ENCODE assay signal across 7 cellular contexts in genomic region chr1:43974443-43975248, GRCh38. TPM values are rescaled to one million over a fixed set of nuclear protein-coding genes. Genes with fewer than 3 reads are reported as not detected.
DNase-seq lines count a peak whose midpoint lies in the region; ATAC-seq and TF ChIP-seq lines count a peak whose summit lies in the region.

Gene ATP6V0B, plus strand, starts transcription at chr1:43974960. Its CDS starts 81 bp downstream, at chr1:43975041.

- H3K9me3 ChIP-seq in hepatocyte (ENCODE audit: low read depth): no peaks in the 10 kb centered on the region

- H3K27me3 ChIP-seq in hepatocyte: no peaks in the 10 kb centered on the region

- under 1% methylated on average over 87 of the region's 93 CpGs for WGBS in hepatocyte (ENCODE audit: low lambda C conversion rate, missing lambda C conversion rate)

- peak within 1 kb of the TSS; percentile 89 for H3K4me3 ChIP-seq in hepatocyte

- H3K36me3 ChIP-seq in hepatocyte (replicated peaks; ENCODE audit: insufficient read depth, low read depth): no peaks in the 10 kb centered on the region

- TF ChIP-seq CTCF in hepatocyte (IDR thresholded peaks at IDR 0.05; ENCODE audit: poor library complexity): peak; percentile 1

- peaks cover 30% of the 10 kb centered on the region for H4K20me1 ChIP-seq in hepatocyte (ENCODE audit: insufficient read depth, poor library complexity, severe bottlenecking)

- DNase-seq in NCI-H2081 treated with DMSO at 0.1 percent for 48 hours (lab: John Stamatoyannopoulos, UW) (peak; percentile 92), T1000 (lab: John Stamatoyannopoulos, UW) (peak; percentile 88), astrocyte of the hippocampus (ENCODE audit: low read depth, low spot score) (peak; percentile 98), hepatocyte (ENCODE audit: low spot score) (peak; percentile 99), retina (peak; percentile 96)

- H3K79me2 ChIP-seq in hepatocyte: peaks cover 50% of the 10 kb centered on the region

- no peaks in the 10 kb centered on the region for H3K9me2 ChIP-seq in hepatocyte (replicated peaks; ENCODE audit: insufficient read depth)

- peak within 1 kb of the TSS; percentile 97 for H3K27ac ChIP-seq in hepatocyte

- ATAC-seq in GM18517 (IDR thresholded peaks at IDR 0.05; ENCODE audit: unreplicated experiment): peak; percentile 57
- peak; percentile 63 for ATAC-seq in HG03039 (IDR thresholded peaks at IDR 0.05; ENCODE audit: unreplicated experiment)

- peak within 1 kb of the TSS; percentile 97 for H2AFZ ChIP-seq in hepatocyte

- peak within 1 kb of the TSS; percentile 93 for H3K4me2 ChIP-seq in hepatocyte

- peaks cover 35% of the 10 kb centered on the region for H3K4me1 ChIP-seq in hepatocyte (ENCODE audit: insufficient read depth)

RNA-seq across cellular contexts. Expression of gene ATP6V0B, which starts in this region (rescaled TPM):
- 195 and 216 TPM in 2 replicates for total RNA-seq in hepatocyte
- polyA plus RNA-seq in hepatocyte: 338 and 366 TPM in 2 replicates

Comparison
In these comparisons a context has a peak if more than half of its experiments do, and no peak if none do; other contexts are left out.
1. Peak in every context shown above with its lines: DNase-seq, ATAC-seq, H3K4me3 ChIP-seq and H3K27ac ChIP-seq.